Comparison of ENCODE assay signal across 8 cellular contexts in genomic region chr9:125747053-125747764, GRCh38. TPM values are rescaled to one million over a fixed set of nuclear protein-coding genes. Genes with fewer than 3 reads are reported as not detected.
DNase-seq lines count a peak whose midpoint lies in the region; ATAC-seq and TF ChIP-seq lines count a peak whose summit lies in the region.

PBX3 (plus strand) TSS chr9:125747373.

- intact Hi-C loops in OCI-LY7 (cut with micrococcal nuclease; ENCODE audit: unreplicated experiment) (loop anchor here (2.0 to 5.0 kb wide), 2 partner anchors 74 to 340 kb away; no protein-coding TSS in a partner anchor), thyroid gland (cut with DNase I) (no loop called here)
- intact Hi-C loops in activated T-helper 1 cell treated with anti-CD3 and anti-CD28 coated beads, Interleukin-12 subunit alpha, Interleukin-12 subunit beta, Interleukin-2, Interleukin-4 antibody, amounts not matched to agents 30 ng/mL and 10 ng/mL and 1 ng/mL, durations not matched to agents 14 hours and 24 hours and 36 hours (cut with micrococcal nuclease), result loop anchor here (5.0 kb wide), 4 partner anchors 190 to 975 kb away; partner anchors contain the start of genes GAPVD1, NR6A1 and SCAI

- no peaks in the 10 kb centered on the region for H3K9me3 ChIP-seq in OCI-LY7 (ENCODE audit: low read length)
- no peaks in the 10 kb centered on the region for H3K9me3 ChIP-seq in thyroid gland

- H3K27ac Mint-ChIP-seq in activated T-helper 1 cell treated with anti-CD3 and anti-CD28 coated beads, Interleukin-12 subunit alpha, Interleukin-12 subunit beta, Interleukin-2, Interleukin-4 antibody, amounts not matched to agents 30 ng/mL and 10 ng/mL and 1 ng/mL, durations not matched to agents 14 hours and 24 hours and 36 hours, result peak within 1 kb of the TSS; percentile 91
- peak within 1 kb of the TSS; percentile 75 for H3K27ac Mint-ChIP-seq in nephron progenitor cell

- H3K4me3 Mint-ChIP-seq in activated T-helper 1 cell treated with anti-CD3 and anti-CD28 coated beads, Interleukin-12 subunit alpha, Interleukin-12 subunit beta, Interleukin-2, Interleukin-4 antibody, amounts not matched to agents 30 ng/mL and 10 ng/mL and 1 ng/mL, durations not matched to agents 14 hours and 24 hours and 36 hours, result peak within 1 kb of the TSS; percentile 90
- peak within 1 kb of the TSS; percentile 89 for H3K4me3 Mint-ChIP-seq in nephron progenitor cell

- H3K4me1 ChIP-seq in OCI-LY7 (ENCODE audit: insufficient read depth, low read length, poor library complexity, severe bottlenecking) (peaks cover 26% of the 10 kb centered on the region), thyroid gland (peaks cover 22 to 31% of the 10 kb centered on the region in 2 donors)

- peak within 1 kb of the TSS; percentile 97; the same call in 1 of the 2 replicates for H2AFZ ChIP-seq in OCI-LY7 (ENCODE audit: low read length)

- BruUV-seq in OCI-LY7 (replicated peaks; lab: Mats Ljungman, UMichigan), result no TSS peak

- H3K27me3 Mint-ChIP-seq in activated T-helper 1 cell treated with anti-CD3 and anti-CD28 coated beads, Interleukin-12 subunit alpha, Interleukin-12 subunit beta, Interleukin-2, Interleukin-4 antibody, amounts not matched to agents 30 ng/mL and 10 ng/mL and 1 ng/mL, durations not matched to agents 14 hours and 24 hours and 36 hours (ENCODE audit: insufficient read depth), result peaks cover 23% of the 10 kb centered on the region
- peaks cover 57% of the 10 kb centered on the region for H3K27me3 Mint-ChIP-seq in nephron progenitor cell (ENCODE audit: low read depth, poor library complexity)

- H3K79me2 ChIP-seq in OCI-LY7 (ENCODE audit: insufficient read depth, low read depth, low read length), result no peaks in the 10 kb centered on the region

- peak in 1 of 2 donors; percentile 40 for TF ChIP-seq POLR2A in thyroid gland (IDR thresholded peaks at IDR 0.05)

- H3K4me2 ChIP-seq in OCI-LY7 (ENCODE audit: low read length), result peak within 1 kb of the TSS; percentile 83

- no peaks in the 10 kb centered on the region for H3K9me2 ChIP-seq in OCI-LY7 (ENCODE audit: insufficient read depth, low read length)

- peaks cover 3% of the 10 kb centered on the region; the same call in 1 of the 2 replicates for H4K20me1 ChIP-seq in OCI-LY7 (ENCODE audit: insufficient read depth, low read length)

- H3K9me3 Mint-ChIP-seq in activated T-helper 1 cell treated with anti-CD3 and anti-CD28 coated beads, Interleukin-12 subunit alpha, Interleukin-12 subunit beta, Interleukin-2, Interleukin-4 antibody, amounts not matched to agents 30 ng/mL and 10 ng/mL and 1 ng/mL, durations not matched to agents 14 hours and 24 hours and 36 hours, result no peaks in the 10 kb centered on the region
- H3K9me3 Mint-ChIP-seq in nephron progenitor cell, result no peaks in the 10 kb centered on the region

- H3K27me3 ChIP-seq in thyroid gland, result no peaks in the 10 kb centered on the region

- peak; percentile 4 for ATAC-seq in HG02870 (IDR thresholded peaks at IDR 0.05; ENCODE audit: unreplicated experiment)

- H3K4me3 ChIP-seq in OCI-LY7 (ENCODE audit: low read depth, low read length, poor library complexity, severe bottlenecking), result peak within 1 kb of the TSS; percentile 70
- peak within 1 kb of the TSS; percentile 89 for H3K4me3 ChIP-seq in fibroblast of the aortic adventitia (ENCODE audit: low read depth, low read length)
- peak within 1 kb of the TSS; percentile 71 to 86 (median 72) for H3K4me3 ChIP-seq in thyroid gland (replicated peaks in 1 of 3)

- peaks cover 19% of the 10 kb centered on the region for H3K36me3 ChIP-seq in OCI-LY7 (ENCODE audit: insufficient read depth, low read length)
- H3K36me3 ChIP-seq in thyroid gland, result no peaks in the 10 kb centered on the region

- TF ChIP-seq CTCF in OCI-LY7 (conservative IDR thresholded peaks at IDR 0.05; ENCODE audit: low read length) (no peak), fibroblast of the aortic adventitia (IDR thresholded peaks at IDR 0.05; ENCODE audit: insufficient read depth, low read length) (no peak), nephron progenitor cell (IDR thresholded peaks at IDR 0.05) (no peak), thyroid gland (IDR thresholded peaks at IDR 0.05) (no peak)

- peaks cover 14% of the 10 kb centered on the region for H3K36me3 Mint-ChIP-seq in activated T-helper 1 cell treated with anti-CD3 and anti-CD28 coated beads, Interleukin-12 subunit alpha, Interleukin-12 subunit beta, Interleukin-2, Interleukin-4 antibody, amounts not matched to agents 30 ng/mL and 10 ng/mL and 1 ng/mL, durations not matched to agents 14 hours and 24 hours and 36 hours (ENCODE audit: low read depth)
- H3K36me3 Mint-ChIP-seq in nephron progenitor cell (ENCODE audit: low read depth), result no peaks in the 10 kb centered on the region

- H3K27ac ChIP-seq in OCI-LY7 (ENCODE audit: low read depth, low read length, poor library complexity, severe bottlenecking) (peak within 1 kb of the TSS; percentile 81), thyroid gland (peak within 1 kb of the TSS; percentile 89 to 93 (median 91))

- peaks cover 39% of the 10 kb centered on the region for H3K4me1 Mint-ChIP-seq in activated T-helper 1 cell treated with anti-CD3 and anti-CD28 coated beads, Interleukin-12 subunit alpha, Interleukin-12 subunit beta, Interleukin-2, Interleukin-4 antibody, amounts not matched to agents 30 ng/mL and 10 ng/mL and 1 ng/mL, durations not matched to agents 14 hours and 24 hours and 36 hours (ENCODE audit: low read depth)
- peaks cover 70% of the 10 kb centered on the region for H3K4me1 Mint-ChIP-seq in nephron progenitor cell

- WGBS in thyroid gland, 2 donors, result 0% methylated on average over 18 of the region's 107 CpGs; no CpG with 5 or more reads in 1 of the 2 donors

- CTCF ChIA-PET in OCI-LY7 (lab: Charles Lee; ENCODE audit: unreplicated experiment), result no interaction called here

- POLR2A ChIA-PET in OCI-LY7 (lab: Charles Lee), result no interaction called here

- DNase-seq in NCI-H345 (lab: John Stamatoyannopoulos, UW), result peak; percentile 69
- DNase-seq in NCI-H345 treated with DMSO at 0.1 percent for 48 hours (lab: John Stamatoyannopoulos, UW; ENCODE audit: unreplicated experiment), result no peak
- DNase-seq in OCI-LY7 (ENCODE audit: low spot score), result peak; percentile 73
- DNase-seq in activated T-helper 1 cell treated with anti-CD3 and anti-CD28 coated beads, Interleukin-12 subunit alpha, Interleukin-12 subunit beta, Interleukin-2, Interleukin-4 antibody, amounts not matched to agents 30 ng/mL and 10 ng/mL and 1 ng/mL, durations not matched to agents 14 hours and 24 hours and 36 hours (ENCODE audit: low spot score), result peak; percentile 28
- DNase-seq in fibroblast of the aortic adventitia (ENCODE audit: low read depth), result peak; percentile 25
- peak; percentile 69 for DNase-seq in nephron progenitor cell
- DNase-seq in thyroid gland, result peak; percentile 62 to 64

RNA-seq across cellular contexts. Expression of gene PBX3, which starts in this region (rescaled TPM):
- total RNA-seq in OCI-LY7 (2014; rRNA removed; shearing (Covaris generic)), result 54.6 and 67.3 TPM in 2 replicates
- total RNA-seq in OCI-LY7 (2022) (40.8 and 49.2 TPM in 2 replicates), fibroblast of the aortic adventitia (ENCODE audit: low replicate concordance) (42.6 and 62.4 TPM in 2 replicates), thyroid gland (100 to 1,000 TPM in 1 of 4 donors, 10 to 100 TPM in 3; 68.5 to 108 (median 71.3) TPM)
- total RNA-seq in activated T-helper 1 cell treated with anti-CD3 and anti-CD28 coated beads, Interleukin-12 subunit alpha, Interleukin-12 subunit beta, Interleukin-2, Interleukin-4 antibody, amounts not matched to agents 30 ng/mL and 10 ng/mL and 1 ng/mL, durations not matched to agents 14 hours and 24 hours and 36 hours, result 24.2 and 30.1 TPM in 2 replicates
